ENCODE assay signal across 8 cellular contexts in genomic region chr2:135532581-135532980, GRCh38. TPM values are rescaled to one million over a fixed set of nuclear protein-coding genes. Genes with fewer than 3 reads are reported as not detected.
A peak's percentile ranks its signal among the peaks of the same experiment; 100 is the strongest.
DNase-seq lines count a peak whose midpoint lies in the region; ATAC-seq, FAIRE-seq and TF ChIP-seq lines count a peak whose summit lies in the region.

No MANE protein-coding gene starts in this region.

- peaks cover 5% of the 10 kb centered on the region; the same call in 1 of the 2 replicates for H4K20me1 ChIP-seq in HCT116 (ENCODE audit: insufficient read depth)

- RAD21 ChIA-PET in HCT116 (lab: Charles Lee; ENCODE audit: low non-redundant PET in 1 of 2, low total read pairs in 2 of 2, uncharacterized antibody in 2 of 2, unreplicated experiment in 2 of 2): no interaction called here

- H3K79me2 ChIP-seq in ACC112 (ENCODE audit: control insufficient read depth, insufficient read depth, low read length, unreplicated experiment) (peaks cover 68% of the 10 kb centered on the region), HCT116 (ENCODE audit: insufficient read depth, low read length) (peaks cover 85% of the 10 kb centered on the region)

- H3K4me1 ChIP-seq in ACC112 (ENCODE audit: control insufficient read depth, insufficient read depth, low read length, unreplicated experiment): peaks cover 29% of the 10 kb centered on the region
- H3K4me1 ChIP-seq in HCT116 (ENCODE audit: control insufficient read depth in 1 of 2, insufficient read depth in 2 of 2, low read length in 2 of 2): peaks cover 7 to 24% of the 10 kb centered on the region in 2 experiments
- H3K4me1 ChIP-seq in right lobe of liver: peaks cover 0 to 9% (median 0%) of the 10 kb centered on the region in 4 donors
- H3K4me1 ChIP-seq in kidney (ENCODE audit: control insufficient read depth in 1 of 2, insufficient read depth in 1 of 2, low read depth in 1 of 2, low read length in 2 of 2): peaks cover 0 to 7% of the 10 kb centered on the region in 2 donors

- H3K36me3 Mint-ChIP-seq in activated naive CD4-positive, alpha-beta T cell treated with anti-CD3 and anti-CD28 coated beads for 36 hours (ENCODE audit: low read depth): peaks cover under 1% of the 10 kb centered on the region

- no peaks in the 10 kb centered on the region for H3K9me2 ChIP-seq in HCT116 (ENCODE audit: insufficient read depth)

- H3K27ac ChIP-seq in ACC112 (ENCODE audit: low read depth, low read length): no peak overlapping the region
- H3K27ac ChIP-seq in HCT116 (ENCODE audit: low read depth, low read length): no peak overlapping the region; the same call in 1 of the 2 replicates
- no peak overlapping the region for H3K27ac ChIP-seq in right lobe of liver
- no peak overlapping the region for H3K27ac ChIP-seq in kidney (ENCODE audit: low read depth in 2 of 2, low read length in 2 of 2)

- H3K27me3 Mint-ChIP-seq in activated naive CD4-positive, alpha-beta T cell treated with anti-CD3 and anti-CD28 coated beads for 36 hours (ENCODE audit: low read depth): no peaks in the 10 kb centered on the region

- POLR2A ChIA-PET in HCT116 (lab: Charles Lee): no interaction called here

- intact Hi-C loops in HCT116 (cut with micrococcal nuclease): loop anchor here (5.0 kb wide), 1 partner anchor 480 kb away; the partner anchor contains the start of gene RAB3GAP1
- intact Hi-C loops in right lobe of liver (cut with DNase I): no loop called here
- intact Hi-C loops in kidney (cut with DNase I): no loop called here
- intact Hi-C loops in activated naive CD4-positive, alpha-beta T cell treated with anti-CD3 and anti-CD28 coated beads for 36 hours (cut with micrococcal nuclease): loop anchor here (5.0 kb wide), 2 partner anchors 525 to 775 kb away; no protein-coding TSS in a partner anchor

- H3K27ac Mint-ChIP-seq in activated naive CD4-positive, alpha-beta T cell treated with anti-CD3 and anti-CD28 coated beads for 36 hours: no peak overlapping the region

- no peak for TF ChIP-seq RAD21 in HCT116 (IDR thresholded peaks at IDR 0.05; ENCODE audit: low read depth)

- no peaks in the 10 kb centered on the region for H3K27me3 ChIP-seq in ACC112 (ENCODE audit: insufficient read depth, low read length)
- no peaks in the 10 kb centered on the region for H3K27me3 ChIP-seq in HCT116 (ENCODE audit: insufficient read depth, low read length)
- no peaks in the 10 kb centered on the region for H3K27me3 ChIP-seq in right lobe of liver

- no peak for FAIRE-seq in kidney (lab: Jason Lieb, UNC)

- DNase-seq in HCT116 (ENCODE audit: low read depth, low spot score) (no peak), astrocyte of the spinal cord (ENCODE audit: low read depth, low spot score) (no peak), right lobe of liver (no peak), kidney (no peak)
- no peak for DNase-seq in activated naive CD4-positive, alpha-beta T cell treated with anti-CD3 and anti-CD28 coated beads for 36 hours

- CTCF ChIA-PET in HCT116 (lab: Charles Lee): no interaction called here
- CTCF ChIA-PET in activated naive CD4-positive, alpha-beta T cell treated with anti-CD3 and anti-CD28 coated beads for 36 hours (lab: Charles Lee): interaction anchor here (0.6 to 1.2 kb wide), 2 partner anchors 78 to 1287 kb away, joined by 3 to 4 read pairs; no protein-coding TSS in a partner anchor

- TF ChIP-seq CTCF in HCT116 (IDR thresholded peaks at IDR 0.05 in 2 of 3, conservative IDR thresholded peaks at IDR 0.05 in 1 of 3; ENCODE audit: borderline replicate concordance in 1 of 3, insufficient read depth in 1 of 3, low read depth in 2 of 3, low read length in 2 of 3): no peak
- TF ChIP-seq CTCF in astrocyte of the spinal cord (IDR thresholded peaks at IDR 0.05; ENCODE audit: low read depth, low read length): no peak
- TF ChIP-seq CTCF in right lobe of liver (IDR thresholded peaks at IDR 0.05): no peak
- no peak for TF ChIP-seq CTCF in kidney (IDR thresholded peaks at IDR 0.05; ENCODE audit: borderline replicate concordance, extremely low read depth, insufficient read depth)

- H3K36me3 ChIP-seq in ACC112 (ENCODE audit: insufficient read depth, low read length): no peaks in the 10 kb centered on the region
- no peaks in the 10 kb centered on the region for H3K36me3 ChIP-seq in HCT116 (ENCODE audit: control insufficient read depth in 1 of 2, insufficient read depth in 2 of 2, low read length in 2 of 2)
- no peaks in the 10 kb centered on the region for H3K36me3 ChIP-seq in right lobe of liver
- H3K36me3 ChIP-seq in kidney (ENCODE audit: control insufficient read depth in 1 of 2, insufficient read depth in 2 of 2, low read length in 2 of 2): no peaks in the 10 kb centered on the region

- H3K4me3 ChIP-seq in ACC112 (ENCODE audit: low read depth, low read length) (peak overlapping the region; percentile 86), HCT116 (replicated peaks in 1 of 2; ENCODE audit: low read depth in 1 of 2, low read length in 2 of 2) (peak overlapping the region; percentile 80 to 89), astrocyte of the spinal cord (ENCODE audit: low read depth, low read length) (peak overlapping the region; percentile 81), right lobe of liver (peak overlapping the region in 2 of 3 donors; percentile 91 to 94), kidney (ENCODE audit: low read length in 2 of 2) (peak overlapping the region in 1 of 2 donors; percentile 23)

- in situ Hi-C loops in astrocyte of the spinal cord (cut with HindIII; ENCODE audit: low sequenced_read_pairs): no loop called here

- H2AFZ ChIP-seq in ACC112 (ENCODE audit: low read length, unreplicated experiment): peak overlapping the region; percentile 36
- no peak overlapping the region for H2AFZ ChIP-seq in HCT116 (ENCODE audit: low read depth, low read length, poor library complexity, severe bottlenecking)

- H3K9me3 ChIP-seq in HCT116 (ENCODE audit: control insufficient read depth in 1 of 2, insufficient read depth in 1 of 2, low read depth in 1 of 2, low read length in 2 of 2): no peaks in the 10 kb centered on the region
- H3K9me3 ChIP-seq in right lobe of liver: no peaks in the 10 kb centered on the region
- no peaks in the 10 kb centered on the region for H3K9me3 ChIP-seq in kidney (ENCODE audit: control insufficient read depth in 1 of 2, low read length in 2 of 2)

- no peak for TF ChIP-seq POLR2A in HCT116 (IDR thresholded peaks at IDR 0.05; ENCODE audit: borderline replicate concordance, extremely low read depth, insufficient read depth, insufficient read length)
- TF ChIP-seq POLR2A in right lobe of liver (IDR thresholded peaks at IDR 0.05): no peak

- peaks cover 36% of the 10 kb centered on the region for H3K4me1 Mint-ChIP-seq in activated naive CD4-positive, alpha-beta T cell treated with anti-CD3 and anti-CD28 coated beads for 36 hours (ENCODE audit: low read depth)

- peak overlapping the region; percentile 89; the same call in 1 of the 2 replicates for H3K9ac ChIP-seq in HCT116 (ENCODE audit: low read length)
- H3K9ac ChIP-seq in kidney (ENCODE audit: low read length in 2 of 2): peak overlapping the region in 1 of 2 donors; percentile 3

- H3K4me3 Mint-ChIP-seq in activated naive CD4-positive, alpha-beta T cell treated with anti-CD3 and anti-CD28 coated beads for 36 hours: no peak overlapping the region

- H3K9me3 Mint-ChIP-seq in activated naive CD4-positive, alpha-beta T cell treated with anti-CD3 and anti-CD28 coated beads for 36 hours: no peaks in the 10 kb centered on the region

- ATAC-seq in HCT116 (no peak), right lobe of liver (no peak), GM18498 (IDR thresholded peaks at IDR 0.05; ENCODE audit: unreplicated experiment) (no peak), GM18867 (IDR thresholded peaks at IDR 0.05; ENCODE audit: unreplicated experiment) (no peak)

- peak overlapping the region; percentile 83 for H3K4me2 ChIP-seq in HCT116 (ENCODE audit: low read length)

- 44% methylated on average over 3 of the region's 3 CpGs for WGBS in right lobe of liver (ENCODE audit: insufficient coverage, low coverage, low lambda C conversion rate, missing lambda C conversion rate)

- BruUV-seq in HCT116 (replicated peaks; lab: Mats Ljungman, UMichigan): TSS peak; percentile 48

TF ChIP-seq in HCT116, 20 proteins besides CTCF, POLR2A, EP300 and RAD21 (continues in another document):
- TF ChIP-seq EZH2 (IDR thresholded peaks at IDR 0.05) (no peak), ZFX (IDR thresholded peaks at IDR 0.05) (no peak), EGR1 (IDR thresholded peaks at IDR 0.05; ENCODE audit: low read depth) (no peak), ZNF274 (IDR thresholded peaks at IDR 0.05; ENCODE audit: low read depth, low read length) (no peak)

RNA-seq across cellular contexts. Expression of gene R3HDM1, which starts 1.3 kb away (rescaled TPM):
- total RNA-seq in HCT116 (2021; ENCODE audit: unreplicated experiment): 43.1 TPM
- polyA plus RNA-seq in HCT116 (2012): 27.2 and 33.8 TPM in 2 replicates
- total RNA-seq in right lobe of liver: 10 to 100 TPM in 4 of 6 experiments, 1 to 10 TPM in 2; 8.0 to 17.8 (median 12.2) TPM
- 31.8 TPM for total RNA-seq in kidney
- 9.2 TPM for polyA plus RNA-seq in kidney (ENCODE audit: insufficient read depth, low read depth, low replicate concordance)
- 10 to 100 TPM; 61.9 to 73.1 TPM for total RNA-seq in activated naive CD4-positive, alpha-beta T cell treated with anti-CD3 and anti-CD28 coated beads for 36 hours

RNA-seq across cellular contexts. Expression of gene ZRANB3, which starts 1.6 kb away (rescaled TPM):
- total RNA-seq in HCT116 (2021; ENCODE audit: unreplicated experiment) (12.0 TPM), right lobe of liver (1 to 10 TPM; 3.3 to 5.6 (median 4.0) TPM), kidney (6.4 TPM)
- 2.7 and 4.3 TPM in 2 replicates for polyA plus RNA-seq in HCT116 (2012)
- polyA plus RNA-seq in kidney (ENCODE audit: insufficient read depth, low read depth, low replicate concordance): 3.6 TPM
- 10 to 100 TPM; 18.5 to 18.9 TPM for total RNA-seq in activated naive CD4-positive, alpha-beta T cell treated with anti-CD3 and anti-CD28 coated beads for 36 hours

Comparison
In these comparisons a context has a peak if more than half of its experiments do, and no peak if none do; other contexts are left out.
1. intact Hi-C loops: an anchor here in HCT116 (5.0 kb wide) and activated naive CD4-positive, alpha-beta T cell treated with anti-CD3 and anti-CD28 coated beads for 36 hours (5.0 kb wide); none called in right lobe of liver and kidney.